1 cellular context compared by ENCODE assay signal in the genomic region with DNA sequence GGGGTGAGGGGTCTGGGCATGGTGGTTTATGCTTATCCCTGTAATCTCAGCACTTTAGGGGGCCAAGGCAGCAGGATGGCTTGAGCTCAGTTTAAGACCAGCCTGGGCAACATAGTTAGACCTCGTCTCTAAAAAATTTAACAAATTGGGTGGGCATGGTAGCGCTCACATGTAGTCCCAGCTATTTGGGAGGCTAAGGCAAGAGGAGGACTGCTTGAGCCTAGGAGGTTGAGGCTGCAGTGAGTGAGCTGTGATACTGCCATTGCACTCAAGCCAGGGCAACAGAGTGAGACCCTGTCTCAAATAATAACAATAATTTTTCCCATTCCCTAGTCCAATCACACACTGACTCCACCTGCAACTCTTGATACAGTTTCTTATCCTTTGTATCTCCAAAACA.
TF ChIP-seq lines count a peak whose summit lies in the region.

No MANE protein-coding gene starts in this region.

TF ChIP-seq in GM12878, 131 proteins besides CTCF, POLR2A, EP300 and RAD21:
- TF ChIP-seq BACH1 (IDR thresholded peaks at IDR 0.05; ENCODE audit: borderline replicate concordance), result no peak
- TF ChIP-seq POU2F2 (IDR thresholded peaks at IDR 0.05; ENCODE audit: borderline replicate concordance, low read depth, low read length), result 0 out of 3 replicates have a peak, but pooled peaks have one; percentile 20
